Comparison of ENCODE assay signal across 18 cellular contexts in the genomic region with DNA sequence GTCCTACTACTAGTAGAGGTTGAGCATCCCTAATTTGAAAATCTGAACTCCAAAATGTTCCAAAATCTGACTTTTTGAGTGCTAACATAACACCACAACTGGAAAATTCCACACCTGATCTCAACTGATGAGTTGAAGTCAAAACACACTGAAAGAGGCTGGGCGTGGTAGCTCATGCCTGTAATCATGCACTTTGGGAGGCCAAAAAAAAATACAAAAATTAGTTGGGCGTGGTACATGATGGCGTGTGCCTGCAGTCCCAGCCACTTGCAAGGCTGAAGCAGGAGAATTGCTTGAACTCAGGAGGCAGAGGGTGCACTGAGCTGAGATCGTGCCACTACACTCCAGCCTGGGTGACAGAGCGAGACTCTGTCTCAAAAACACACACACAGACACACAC.
"Had no signal": no experiment of that assay in that cellular context is flagged by ENCODE, and none has a peak within 500 bp of the region (broad histone marks: within the 10 kb centered on the region; RNA-seq: fewer than 3 reads in every experiment).

No MANE protein-coding gene starts in this region.

- ATAC-seq: effector memory CD8-positive, alpha-beta T cell; foreskin keratinocyte; left cardiac atrium; lower lobe of right lung; natural killer cell; right cardiac atrium had no signal

- H3K27ac ChIP-seq: foreskin keratinocyte, left ventricle myocardium inferior, lower lobe of right lung, ovary had no signal

- H3K27me3 ChIP-seq: foreskin keratinocyte, ovary had no signal

- H3K4me3 Mint-ChIP-seq: dendritic cell treated with granulocyte-macrophage colony-stimulating factor and Interleukin-4, amounts not matched to agents 40 ng/mL and 50 ng/mL, for 4 days; effector memory CD8-positive, alpha-beta T cell; immature natural killer cell; memory B cell; mesothelial cell of epicardium; natural killer cell; neural crest cell; type B pancreatic cell had no signal

- H3K27me3 Mint-ChIP-seq: dendritic cell treated with granulocyte-macrophage colony-stimulating factor and Interleukin-4, amounts not matched to agents 40 ng/mL and 50 ng/mL, for 4 days; effector memory CD8-positive, alpha-beta T cell; memory B cell; type B pancreatic cell had no signal

- H3K9me3 ChIP-seq: ovary had no signal

- DNase-seq: effector memory CD8-positive, alpha-beta T cell; foreskin keratinocyte; immature natural killer cell; left cardiac atrium; left ventricle myocardium inferior; lower lobe of right lung; natural killer cell; nucleus accumbens; ovary; right cardiac atrium; small intestine; stimulated activated CD4-positive, alpha-beta T cell treated with anti-CD3 and anti-CD28 coated beads, Interleukin-12 subunit alpha, Interleukin-12 subunit beta, amount 100 ng/mL, for 4 hours; stimulated activated naive CD4-positive, alpha-beta T cell treated with Interleukin-2 at 50 U/mL for 16 hours had no signal

- H3K9me3 Mint-ChIP-seq: dendritic cell treated with granulocyte-macrophage colony-stimulating factor and Interleukin-4, amounts not matched to agents 40 ng/mL and 50 ng/mL, for 4 days; effector memory CD8-positive, alpha-beta T cell; natural killer cell had no signal

- H3K36me3 ChIP-seq: left ventricle myocardium inferior, lower lobe of right lung, ovary had no signal

- H3K4me3 ChIP-seq: left ventricle myocardium inferior, lower lobe of right lung, ovary had no signal

- H3K27ac Mint-ChIP-seq: dendritic cell treated with granulocyte-macrophage colony-stimulating factor and Interleukin-4, amounts not matched to agents 40 ng/mL and 50 ng/mL, for 4 days; memory B cell; mesothelial cell of epicardium; natural killer cell; type B pancreatic cell had no signal

- H3K36me3 Mint-ChIP-seq: natural killer cell had no signal
